In the genomic region with DNA sequence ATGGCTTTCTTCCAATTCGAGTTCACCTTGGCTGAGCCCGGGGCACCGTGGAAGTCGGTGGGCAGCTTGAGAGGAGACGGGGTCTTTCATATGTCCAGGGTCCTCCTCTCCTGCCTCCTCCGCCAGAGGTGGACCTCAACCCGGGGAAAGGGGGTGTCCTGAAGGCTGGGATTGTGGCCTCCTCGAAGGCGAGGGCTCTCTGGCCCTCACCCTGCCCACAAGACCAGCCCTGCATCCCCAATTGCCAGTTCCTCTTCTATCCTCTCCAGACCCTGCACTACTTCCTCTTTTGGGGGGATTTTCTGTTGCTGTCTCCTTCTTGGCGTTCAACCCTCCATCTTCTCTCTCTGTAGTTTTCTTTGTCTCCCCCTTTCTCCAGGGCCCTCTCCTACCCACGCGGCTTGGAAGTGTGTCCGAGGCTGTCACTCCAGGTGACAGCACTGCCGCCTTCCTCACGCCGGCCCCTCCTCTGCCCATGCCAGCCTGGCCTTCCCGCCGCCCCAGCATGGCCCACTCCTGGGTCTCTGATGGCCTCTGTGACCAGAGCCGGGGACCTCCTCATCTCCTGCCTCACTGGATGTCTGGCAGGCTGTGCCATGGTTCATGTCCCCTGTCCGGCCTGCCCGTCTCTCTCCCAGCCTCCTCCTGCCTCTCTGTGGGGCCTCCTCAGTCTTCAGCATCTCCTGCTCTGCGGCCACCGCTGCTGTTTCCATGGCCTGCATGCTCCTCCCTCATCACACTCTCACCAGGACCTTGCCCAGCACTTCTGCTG, we compare ENCODE assay signal across 11 cellular contexts. TPM values are rescaled to one million over a fixed set of nuclear protein-coding genes. Genes with fewer than 3 reads are reported as not detected.
DNase-seq lines count a peak whose midpoint lies in the region; ATAC-seq and TF ChIP-seq lines count a peak whose summit lies in the region.
"Had no signal": no experiment of that assay in that cellular context is flagged by ENCODE, and none has a peak within 500 bp of the region (broad histone marks: within the 10 kb centered on the region; RNA-seq: fewer than 3 reads in every experiment).

No MANE protein-coding gene starts in this region.

- H3K4ac ChIP-seq in mesendoderm (ENCODE audit: low read depth, low read length) = no peak overlapping the region

- H3K23ac ChIP-seq in mesendoderm (ENCODE audit: low read length) = no peak overlapping the region

- peak overlapping the region; percentile 88 for H3K27ac Mint-ChIP-seq in activated T-cell treated with anti-CD3 and anti-CD28 coated beads, Interleukin-2, amount 50 U/mL, for 24 hours

- no peak overlapping the region for H3K56ac ChIP-seq in mesendoderm (ENCODE audit: low read length)

- TF ChIP-seq CTCF in RWPE2 (IDR thresholded peaks at IDR 0.05; ENCODE audit: poor library complexity, severe bottlenecking) = no peak
- no peak for TF ChIP-seq CTCF in stomach (IDR thresholded peaks at IDR 0.05)

- H3K27ac ChIP-seq in RWPE2 (ENCODE audit: poor library complexity, severe bottlenecking) (no peak overlapping the region), stomach (peak overlapping the region; percentile 24 to 79 (median 41)), mesendoderm (ENCODE audit: low read depth, low read length) (no peak overlapping the region)
- H3K27ac ChIP-seq: SJCRH30 had no signal

- no peaks in the 10 kb centered on the region for H3K36me3 ChIP-seq in RWPE2 (ENCODE audit: low read depth)
- no peaks in the 10 kb centered on the region for H3K36me3 ChIP-seq in stomach
- H3K36me3 ChIP-seq in mesendoderm (ENCODE audit: control insufficient read depth, insufficient read depth, low read length) = no peaks in the 10 kb centered on the region
- H3K36me3 ChIP-seq: SJCRH30 had no signal

- H3K36me3 Mint-ChIP-seq in activated T-cell treated with anti-CD3 and anti-CD28 coated beads, Interleukin-2, amount 50 U/mL, for 24 hours (ENCODE audit: low read depth) = no peaks in the 10 kb centered on the region
- H3K36me3 Mint-ChIP-seq in activated T-cell treated with anti-CD3 and anti-CD28 coated beads, Interleukin-2, amount 50 U/mL, for 4 hours (ENCODE audit: insufficient read depth) = no peaks in the 10 kb centered on the region

- H3K4me1 ChIP-seq in RWPE2 (ENCODE audit: insufficient read depth, poor library complexity, severe bottlenecking) = no peaks in the 10 kb centered on the region
- H3K4me1 ChIP-seq in stomach = peaks cover 0 to 5% (median 0%) of the 10 kb centered on the region in 4 donors
- no peaks in the 10 kb centered on the region for H3K4me1 ChIP-seq in mesendoderm (ENCODE audit: control insufficient read depth, low read depth, low read length)

- no peak for TF ChIP-seq EP300 in stomach (IDR thresholded peaks at IDR 0.05)

- no peaks in the 10 kb centered on the region for H3K79me1 ChIP-seq in mesendoderm (ENCODE audit: low read length)

- no peaks in the 10 kb centered on the region for H3K9me3 ChIP-seq in RWPE2 (ENCODE audit: severe bottlenecking)
- H3K9me3 ChIP-seq in stomach = no peaks in the 10 kb centered on the region
- H3K9me3 ChIP-seq: SJCRH30 had no signal

- H3K27me3 Mint-ChIP-seq in activated T-cell treated with anti-CD3 and anti-CD28 coated beads, Interleukin-2, amount 50 U/mL, for 24 hours = peaks cover 5% of the 10 kb centered on the region
- H3K27me3 Mint-ChIP-seq in activated T-cell treated with anti-CD3 and anti-CD28 coated beads, Interleukin-2, amount 50 U/mL, for 4 hours (ENCODE audit: low read depth) = peaks cover 12% of the 10 kb centered on the region

- H2BK15ac ChIP-seq in mesendoderm (replicated peaks; ENCODE audit: low read depth) = no peak overlapping the region

- H3K9me3 Mint-ChIP-seq in activated T-cell treated with anti-CD3 and anti-CD28 coated beads, Interleukin-2, amount 50 U/mL, for 24 hours = no peaks in the 10 kb centered on the region
- H3K9me3 Mint-ChIP-seq in activated T-cell treated with anti-CD3 and anti-CD28 coated beads, Interleukin-2, amount 50 U/mL, for 4 hours = no peaks in the 10 kb centered on the region

- no peak overlapping the region for H3K4me2 ChIP-seq in mesendoderm (ENCODE audit: low read length)

- H3K9ac ChIP-seq in mesendoderm (ENCODE audit: low read length) = no peak overlapping the region

- no peaks in the 10 kb centered on the region for H3K79me2 ChIP-seq in mesendoderm (ENCODE audit: control insufficient read depth, insufficient read depth, low read length)

- H3K27me3 ChIP-seq in RWPE2 (ENCODE audit: insufficient read depth, poor library complexity, severe bottlenecking) (no peaks in the 10 kb centered on the region), stomach (peaks cover 0 to 12% (median 0%) of the 10 kb centered on the region in 3 donors), mesendoderm (ENCODE audit: insufficient read depth, low read length, poor library complexity) (no peaks in the 10 kb centered on the region)
- H3K27me3 ChIP-seq: SJCRH30 had no signal

- peaks cover 53% of the 10 kb centered on the region for H3K4me1 Mint-ChIP-seq in activated T-cell treated with anti-CD3 and anti-CD28 coated beads, Interleukin-2, amount 50 U/mL, for 24 hours (ENCODE audit: low read depth)
- peaks cover 41% of the 10 kb centered on the region for H3K4me1 Mint-ChIP-seq in activated T-cell treated with anti-CD3 and anti-CD28 coated beads, Interleukin-2, amount 50 U/mL, for 4 hours (ENCODE audit: low read depth)

- DNase-seq in activated T-cell treated with anti-CD3 and anti-CD28 coated beads, Interleukin-2, amount 50 U/mL, for 24 hours = no peak
- no peak for DNase-seq in activated T-cell treated with anti-CD3 and anti-CD28 coated beads, Interleukin-2, amount 50 U/mL, for 4 hours
- DNase-seq in RWPE2 (ENCODE audit: low spot score) = peak; percentile 48
- no peak for DNase-seq in left cardiac atrium
- no peak for DNase-seq in stomach
- DNase-seq in mesendoderm = no peak
- no peak for DNase-seq in effector CD4-positive, alpha-beta T cell
- DNase-seq: NCI-H1417 treated with DMSO at 0.1 percent for 48 hours, retina, SJCRH30 had no signal

- H3K4me3 Mint-ChIP-seq in activated T-cell treated with anti-CD3 and anti-CD28 coated beads, Interleukin-2, amount 50 U/mL, for 24 hours = peak overlapping the region; percentile 25
- H3K4me3 Mint-ChIP-seq in activated T-cell treated with anti-CD3 and anti-CD28 coated beads, Interleukin-2, amount 50 U/mL, for 4 hours = no peak overlapping the region

- H3K4me3 ChIP-seq in RWPE2 (ENCODE audit: severe bottlenecking) (no peak overlapping the region), stomach (no peak overlapping the region), mesendoderm (ENCODE audit: low read length) (no peak overlapping the region)
- H3K4me3 ChIP-seq: SJCRH30 had no signal

- no peak overlapping the region for H3K18ac ChIP-seq in mesendoderm (ENCODE audit: low read length)

- no peak overlapping the region for H4K5ac ChIP-seq in mesendoderm (ENCODE audit: low read length)

- ATAC-seq in activated T-cell treated with anti-CD3 and anti-CD28 coated beads, Interleukin-2, amount 50 U/mL, for 4 hours = no peak
- ATAC-seq in RWPE2 (ENCODE audit: low read depth) = no peak
- peak; percentile 36 to 67 for ATAC-seq in left cardiac atrium
- ATAC-seq in HG03521 (IDR thresholded peaks at IDR 0.05; ENCODE audit: unreplicated experiment) = no peak

- 79 to 84% (median 79%) methylated on average over 23 of the region's 23 CpGs for WGBS in stomach, 5 donors
- no CpG with 5 or more reads among the region's 23 CpGs for WGBS in mesendoderm (ENCODE audit: extremely low coverage, insufficient coverage, low lambda C conversion rate)

- H2BK5ac ChIP-seq in mesendoderm (ENCODE audit: low read length) = no peak overlapping the region

- H2BK120ac ChIP-seq in mesendoderm (ENCODE audit: low read depth, low read length) = no peak overlapping the region

- H4K8ac ChIP-seq in mesendoderm (ENCODE audit: low read depth, low read length) = no peak overlapping the region

- H2AK5ac ChIP-seq in mesendoderm (ENCODE audit: low read length) = no peak overlapping the region

- no peak for TF ChIP-seq POLR2A in stomach (IDR thresholded peaks at IDR 0.05)

- intact Hi-C loops in left cardiac atrium (cut with DNase I) (no loop called here), stomach (cut with DNase I; ENCODE audit: low total_unique reads) (no loop called here)

RNA-seq across cellular contexts. Expression of a gene that starts 2.4 kb away (rescaled TPM):
- total RNA-seq in activated T-cell treated with anti-CD3 and anti-CD28 coated beads, Interleukin-2, amount 50 U/mL, for 4 hours = 1 to 10 TPM in 2 of 3 donors, under 1 TPM in 1; 0.89 to 2.3 (median 2.2) TPM
- total RNA-seq in left cardiac atrium (1 to 10 TPM; 1.7 to 3.5 TPM), stomach (1 to 10 TPM in 4 of 5 donors, not detected in 1; 4.1 to 6.7 (median 5.6) TPM)
- polyA plus RNA-seq in stomach = 1 to 10 TPM; 1.1 to 2.0 (median 1.9) TPM
- 0.07 TPM for polyA plus RNA-seq in mesendoderm (2013, experiment 1 of 2)
- polyA plus RNA-seq in mesendoderm (2013, experiment 2 of 2) = 0.08 TPM
- total RNA-seq: SJCRH30 had no signal

RNA-seq across cellular contexts. Expression of a gene that starts 40.6 kb away (rescaled TPM):
- total RNA-seq in activated T-cell treated with anti-CD3 and anti-CD28 coated beads, Interleukin-2, amount 50 U/mL, for 4 hours = under 1 TPM in 1 of 3 donors, not detected in 2; 0.16 TPM
- total RNA-seq in left cardiac atrium (under 1 TPM in 1 of 2 donors, not detected in 1; 0.24 TPM), stomach (under 1 TPM in 2 of 5 donors, not detected in 3; 0.29 to 0.37 TPM)
- not detected for polyA plus RNA-seq in stomach
- polyA plus RNA-seq in mesendoderm (2013, experiment 1 of 2) = not detected
- not detected for polyA plus RNA-seq in mesendoderm (2013, experiment 2 of 2)
- total RNA-seq: SJCRH30 had no signal

Comparison
In these comparisons a context has a peak if more than half of its experiments do, and no peak if none do; other contexts are left out.
1. ATAC-seq: peak in left cardiac atrium (2 of 2); none in activated T-cell treated with anti-CD3 and anti-CD28 coated beads, Interleukin-2, amount 50 U/mL, for 4 hours (0 of 2), RWPE2 (single experiment) and HG03521 (single experiment).
2. H3K27ac ChIP-seq: peak in stomach (5 of 5); none in RWPE2 (single experiment) and mesendoderm (single experiment).